7 cellular contexts compared by ENCODE assay signal in genomic region chr1:117120774-117121588, GRCh38. TPM values are rescaled to one million over a fixed set of nuclear protein-coding genes. Genes with fewer than 3 reads are reported as not detected.
DNase-seq lines count a peak whose midpoint lies in the region; ATAC-seq and TF ChIP-seq lines count a peak whose summit lies in the region.

No MANE protein-coding gene starts in this region.

- TF ChIP-seq POLR2A in gastrocnemius medialis (IDR thresholded peaks at IDR 0.05), result no peak

- peak overlapping the region; percentile 94 for H3K9ac ChIP-seq in HUES6 (ENCODE audit: low read length)

- peak overlapping the region; percentile 68 for H3K4me3 ChIP-seq in GM12865 (ENCODE audit: low read depth, low read length)
- H3K4me3 ChIP-seq in HUES6 (ENCODE audit: low read depth, low read length), result peak overlapping the region; percentile 76
- H3K4me3 ChIP-seq in gastrocnemius medialis, result peak overlapping the region; percentile 60 to 85 (median 80)

- intact Hi-C loops in gastrocnemius medialis (cut with DNase I; ENCODE audit: low total_unique reads) (loop anchor here (1.0 to 10.0 kb wide), 5 partner anchors 21 to 746 kb away; partner anchors contain the start of gene ATP1A1), posterior vena cava (cut with DNase I) (no loop called here)

- H3K9me3 ChIP-seq in HUES6 (ENCODE audit: control insufficient read depth, insufficient read depth, low read depth, low read length) (no peaks in the 10 kb centered on the region), gastrocnemius medialis (no peaks in the 10 kb centered on the region)

- no peaks in the 10 kb centered on the region for H3K36me3 Mint-ChIP-seq in activated naive CD8-positive, alpha-beta T cell

- H3K36me3 ChIP-seq in HUES6 (ENCODE audit: control insufficient read depth, insufficient read depth, low read length) (peaks cover 22% of the 10 kb centered on the region), gastrocnemius medialis (peaks cover 0 to under 1% of the 10 kb centered on the region in 2 donors)

- H3K27me3 Mint-ChIP-seq in activated naive CD8-positive, alpha-beta T cell, result peaks cover 3% of the 10 kb centered on the region

- no peak for TF ChIP-seq CTCF in GM12865 (IDR thresholded peaks at IDR 0.05; ENCODE audit: insufficient read depth, low read depth, low read length, missing control alignments)
- TF ChIP-seq CTCF in gastrocnemius medialis (IDR thresholded peaks at IDR 0.05 in 4 of 5, conservative IDR thresholded peaks at IDR 0.05 in 1 of 5), result no peak

- ATAC-seq in gastrocnemius medialis (peak; percentile 11 to 32), HG03469 (IDR thresholded peaks at IDR 0.05; ENCODE audit: unreplicated experiment) (no peak)

- H3K4me3 Mint-ChIP-seq in activated naive CD8-positive, alpha-beta T cell, result peak overlapping the region; percentile 84

- in situ Hi-C loops in gastrocnemius medialis (cut with MboI; ENCODE audit: low sequenced_read_pairs in 4 of 4), result no loop called here

- H3K4me1 Mint-ChIP-seq in activated naive CD8-positive, alpha-beta T cell (ENCODE audit: low read depth), result peaks cover 9% of the 10 kb centered on the region

- no peaks in the 10 kb centered on the region for H3K9me3 Mint-ChIP-seq in activated naive CD8-positive, alpha-beta T cell (ENCODE audit: low read depth)

- H3K27ac ChIP-seq in HUES6 (ENCODE audit: low read depth, low read length), result peak overlapping the region; percentile 67; the same call in 1 of the 2 replicates
- peak overlapping the region; percentile 87 to 97 (median 92) for H3K27ac ChIP-seq in gastrocnemius medialis

- H3K27ac Mint-ChIP-seq in activated naive CD8-positive, alpha-beta T cell, result peak overlapping the region; percentile 16

- DNase-seq in GM12865 (ENCODE audit: low read depth), result no peak
- DNase-seq in hepatic stellate cell (ENCODE audit: low spot score), result peak; percentile 48
- peak; percentile 14 to 18 for DNase-seq in gastrocnemius medialis
- DNase-seq in posterior vena cava (ENCODE audit: low spot score), result no peak

- no peaks in the 10 kb centered on the region for H3K27me3 ChIP-seq in HUES6 (ENCODE audit: control insufficient read depth, insufficient read depth, low read length)
- H3K27me3 ChIP-seq in gastrocnemius medialis, result no peaks in the 10 kb centered on the region

- H3K4me1 ChIP-seq in HUES6 (ENCODE audit: control insufficient read depth, insufficient read depth, low read length) (peaks cover 6% of the 10 kb centered on the region; the same call in 1 of the 2 replicates), gastrocnemius medialis (peaks cover 58 to 70% of the 10 kb centered on the region in 2 donors)

RNA-seq across cellular contexts. Expression of gene TRIM45, which starts 0.6 kb away (rescaled TPM):
- 1 to 10 TPM; 2.4 to 9.4 (median 5.2) TPM for total RNA-seq in gastrocnemius medialis
- total RNA-seq in posterior vena cava, result 1 to 10 TPM; 3.1 to 3.9 TPM

Comparison
In these comparisons a context has a peak if more than half of its experiments do, and no peak if none do; other contexts are left out.
1. DNase-seq: peak in hepatic stellate cell (single experiment) and gastrocnemius medialis (2 of 2); none in GM12865 (single experiment) and posterior vena cava (single experiment).
2. Peak in every context shown above with its lines, with median percentiles within 50 percentile points of each other: H3K4me3 ChIP-seq.